ENCODE assay signal across 27 cellular contexts in the genomic region with DNA sequence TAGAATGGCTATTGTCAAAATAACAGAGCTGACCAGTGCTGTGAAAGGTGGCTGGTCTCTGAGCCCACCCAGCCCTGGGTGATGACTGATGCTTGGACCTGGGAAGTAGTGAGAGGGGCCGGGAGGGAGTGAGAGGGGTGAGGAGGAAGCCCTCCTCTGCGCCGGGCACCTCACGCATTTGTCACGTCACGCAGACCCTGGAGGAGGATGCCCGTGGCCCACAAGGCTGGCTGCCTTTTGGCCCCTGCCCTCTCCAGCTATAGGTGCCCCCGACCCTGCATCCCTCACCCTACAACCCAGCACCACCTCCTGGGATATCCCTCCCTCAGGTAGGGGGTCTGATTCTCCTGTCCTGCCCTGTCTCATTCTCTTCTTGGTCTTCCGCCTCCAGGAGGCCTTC.
"Had no signal": no experiment of that assay in that cellular context is flagged by ENCODE, and none has a peak within 500 bp of the region (broad histone marks: within the 10 kb centered on the region; RNA-seq: fewer than 3 reads in every experiment).

No MANE protein-coding gene starts in this region.

- H3K36me3 Mint-ChIP-seq: naive thymus-derived CD4-positive, alpha-beta T cell; natural killer cell; neural progenitor cell; stimulated activated effector memory CD8-positive, alpha-beta T cell treated with anti-CD3 and anti-CD28 coated beads, Interleukin-12 subunit alpha, Interleukin-12 subunit beta, amount 100 ng/mL, for 72 hours had no signal

- H3K27me3 ChIP-seq: neural progenitor cell, neutrophil, pancreas, right lobe of liver, sigmoid colon, suprapubic skin, testis, tibial artery, vagina had no signal

- H3K4me3 ChIP-seq: neural progenitor cell, pancreas, prostate gland, right lobe of liver, sigmoid colon, suprapubic skin, testis, tibial artery, transverse colon, upper lobe of left lung, vagina had no signal

- H3K4me2 ChIP-seq: neural progenitor cell had no signal

- H3K9ac ChIP-seq: neural progenitor cell had no signal

- H3K4me1 ChIP-seq: neural progenitor cell, pancreas, prostate gland, right lobe of liver, sigmoid colon, suprapubic skin, testis, tibial artery, transverse colon, vagina had no signal

- H3K27ac Mint-ChIP-seq: natural killer cell; nephron; neural progenitor cell; stimulated activated effector memory CD8-positive, alpha-beta T cell treated with anti-CD3 and anti-CD28 coated beads, Interleukin-12 subunit alpha, Interleukin-12 subunit beta, amount 100 ng/mL, for 72 hours; stimulated activated naive CD8-positive, alpha-beta T cell treated with anti-CD3 and anti-CD28 coated beads, Interleukin-15, Interleukin-2, amounts not matched to agents 100 ng/mL and 50 ng/mL, for 24 hours had no signal

- H2AFZ ChIP-seq: neural progenitor cell had no signal

- H3K9me3 ChIP-seq: neutrophil, pancreas, prostate gland, right lobe of liver, sigmoid colon, suprapubic skin, testis, tibial artery, transverse colon, upper lobe of left lung, vagina had no signal

- H3K36me3 ChIP-seq: neural progenitor cell, neutrophil, pancreas, prostate gland, right lobe of liver, sigmoid colon, suprapubic skin, tibial artery, transverse colon, upper lobe of left lung, vagina had no signal

- ATAC-seq: naive thymus-derived CD4-positive, alpha-beta T cell; natural killer cell; pancreas; right cardiac atrium; right lobe of liver; stimulated activated effector memory CD8-positive, alpha-beta T cell treated with anti-CD3 and anti-CD28 coated beads, Interleukin-12 subunit alpha, Interleukin-12 subunit beta, amount 100 ng/mL, for 72 hours had no signal

- H3K4me3 Mint-ChIP-seq: naive thymus-derived CD4-positive, alpha-beta T cell; natural killer cell; nephron; neural progenitor cell; stimulated activated effector memory CD8-positive, alpha-beta T cell treated with anti-CD3 and anti-CD28 coated beads, Interleukin-12 subunit alpha, Interleukin-12 subunit beta, amount 100 ng/mL, for 72 hours; stimulated activated naive CD8-positive, alpha-beta T cell treated with anti-CD3 and anti-CD28 coated beads, Interleukin-15, Interleukin-2, amounts not matched to agents 100 ng/mL and 50 ng/mL, for 24 hours had no signal

- DNase-seq: naive thymus-derived CD4-positive, alpha-beta T cell; natural killer cell; nucleus accumbens; retina; right lobe of liver; sigmoid colon; small intestine; stimulated activated CD4-positive, alpha-beta T cell treated with anti-CD3 and anti-CD28 coated beads, Interleukin-15, amount 100 ng/mL, for 24 hours; stimulated activated CD4-positive, alpha-beta T cell treated with anti-CD3 and anti-CD28 coated beads, Interleukin-2, amount 100 ng/mL, for 24 hours; stimulated activated CD4-positive, alpha-beta T cell treated with anti-CD3 and anti-CD28 coated beads, Interleukin-2, amount 100 ng/mL, for 48 hours; stimulated activated CD4-positive, alpha-beta T cell treated with anti-CD3 and anti-CD28 coated beads, Interleukin-4, amount 100 ng/mL, for 24 hours; stimulated activated naive CD4-positive, alpha-beta T cell; substantia nigra; testis; tibial artery; transverse colon had no signal

- H3K9me3 Mint-ChIP-seq: natural killer cell; nephron; neural progenitor cell; stimulated activated effector memory CD8-positive, alpha-beta T cell treated with anti-CD3 and anti-CD28 coated beads, Interleukin-12 subunit alpha, Interleukin-12 subunit beta, amount 100 ng/mL, for 72 hours; stimulated activated naive CD8-positive, alpha-beta T cell treated with anti-CD3 and anti-CD28 coated beads, Interleukin-15, Interleukin-2, amounts not matched to agents 100 ng/mL and 50 ng/mL, for 24 hours had no signal

- H3K27ac ChIP-seq: neural progenitor cell, neutrophil, pancreas, prostate gland, right lobe of liver, sigmoid colon, suprapubic skin, testis, tibial artery, transverse colon, upper lobe of left lung, vagina had no signal

- H3K27me3 Mint-ChIP-seq: stimulated activated naive CD8-positive, alpha-beta T cell treated with anti-CD3 and anti-CD28 coated beads, Interleukin-15, Interleukin-2, amounts not matched to agents 100 ng/mL and 50 ng/mL, for 24 hours had no signal

- H3K4me1 Mint-ChIP-seq: natural killer cell; neural progenitor cell; stimulated activated effector memory CD8-positive, alpha-beta T cell treated with anti-CD3 and anti-CD28 coated beads, Interleukin-12 subunit alpha, Interleukin-12 subunit beta, amount 100 ng/mL, for 72 hours had no signal
